8 cellular contexts compared by ENCODE assay signal in the genomic region with DNA sequence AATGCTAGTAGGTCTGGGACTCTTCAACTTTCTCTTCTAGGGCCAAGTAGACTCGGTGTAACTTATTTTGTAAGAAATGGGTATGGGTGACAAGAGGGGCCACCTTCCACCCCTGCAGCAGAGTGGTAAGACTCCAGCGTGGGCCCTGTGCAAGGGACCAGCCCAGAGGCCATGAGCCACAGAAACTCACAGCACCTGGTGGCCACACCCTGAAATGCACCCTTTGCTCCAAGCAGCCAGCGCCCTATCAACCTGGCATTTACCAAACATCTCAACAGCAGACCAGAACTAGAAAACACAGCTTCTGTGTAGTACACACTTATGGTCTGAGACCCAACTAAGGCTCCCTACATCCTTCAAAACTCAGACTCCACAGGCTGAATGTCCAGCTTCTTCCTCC. TPM values are rescaled to one million over a fixed set of nuclear protein-coding genes. Genes with fewer than 3 reads are reported as not detected.
DNase-seq lines count a peak whose midpoint lies in the region; ATAC-seq, FAIRE-seq and TF ChIP-seq lines count a peak whose summit lies in the region.

No MANE protein-coding gene starts in this region.

- H4K20me1 ChIP-seq in GM23338 (replicated peaks; ENCODE audit: insufficient read depth): peaks cover 42% of the 10 kb centered on the region
- no peaks in the 10 kb centered on the region for H4K20me1 ChIP-seq in hepatocyte (ENCODE audit: insufficient read depth, poor library complexity, severe bottlenecking)

- DNase-seq in GM23338 (ENCODE audit: low spot score): peak; percentile 80
- peak; percentile 74 for DNase-seq in RPMI8226
- DNase-seq in activated gamma-delta T cell treated with anti-CD3 and anti-CD28 coated beads, Interleukin-2, amount 50 U/mL, for 16 hours (ENCODE audit: low read depth): peak; percentile 58
- DNase-seq in hepatocyte (ENCODE audit: low spot score): peak; percentile 76
- peak; percentile 60 to 62 for DNase-seq in stimulated activated CD4-positive, alpha-beta T cell treated with anti-CD3 and anti-CD28 coated beads, Interleukin-4, amount 100 ng/mL, for 4 hours
- no peak for DNase-seq in frontal cortex (ENCODE audit: low spot score in 2 of 2)

- H3F3A ChIP-seq in GM23338 (replicated peaks; ENCODE audit: low read depth): peaks cover 29% of the 10 kb centered on the region; the same call in 1 of the 2 replicates

- ATAC-seq in GM23338: peak; percentile 93
- no peak for ATAC-seq in HG03025 (IDR thresholded peaks at IDR 0.05; ENCODE audit: low FRiP score, unreplicated experiment)

- FAIRE-seq in frontal cortex (lab: Jason Lieb, UNC): no peak

- TF ChIP-seq CTCF in C4-2B (conservative IDR thresholded peaks at IDR 0.05) (peak; percentile 78), GM23338 (conservative IDR thresholded peaks at IDR 0.05; ENCODE audit: low read depth in 2 of 2) (peak; percentile 63 to 66), hepatocyte (IDR thresholded peaks at IDR 0.05; ENCODE audit: poor library complexity) (peak; percentile 31)

- H3K9me3 ChIP-seq in hepatocyte (ENCODE audit: low read depth): no peaks in the 10 kb centered on the region

- H3K27me3 ChIP-seq in GM23338 (ENCODE audit: insufficient read depth) (no peaks in the 10 kb centered on the region), hepatocyte (no peaks in the 10 kb centered on the region)

- H3K27ac ChIP-seq in C4-2B (no peak overlapping the region), GM23338 (ENCODE audit: low read depth) (peak overlapping the region; percentile 74; the same call in 1 of the 2 replicates), hepatocyte (no peak overlapping the region)

- peaks cover 8% of the 10 kb centered on the region; the same call in 1 of the 2 replicates for H3K4me1 ChIP-seq in GM23338 (ENCODE audit: insufficient read depth)
- H3K4me1 ChIP-seq in hepatocyte (ENCODE audit: insufficient read depth): no peaks in the 10 kb centered on the region

- H3K9me3 Mint-ChIP-seq in GM23338: no peaks in the 10 kb centered on the region; the same call in 2 of the 3 replicates

- H3K9me2 ChIP-seq in GM23338 (ENCODE audit: insufficient read depth) (no peaks in the 10 kb centered on the region), hepatocyte (replicated peaks; ENCODE audit: insufficient read depth) (no peaks in the 10 kb centered on the region)

- no peak overlapping the region for H3K27ac Mint-ChIP-seq in GM23338

- H3K36me3 Mint-ChIP-seq in GM23338 (ENCODE audit: low read depth): peaks cover 69% of the 10 kb centered on the region

- H3K4me1 Mint-ChIP-seq in GM23338: peaks cover 23% of the 10 kb centered on the region

- no peak overlapping the region for H3K4me3 Mint-ChIP-seq in GM23338

- H3K27me3 Mint-ChIP-seq in GM23338 (ENCODE audit: insufficient read depth, low read depth, poor library complexity): peaks cover 8% of the 10 kb centered on the region

- H3K79me2 ChIP-seq in GM23338 (replicated peaks; ENCODE audit: insufficient read depth) (peaks cover 50% of the 10 kb centered on the region), hepatocyte (peaks cover 12% of the 10 kb centered on the region)

- H3K36me3 ChIP-seq in GM23338 (ENCODE audit: insufficient read depth) (peaks cover 16% of the 10 kb centered on the region), hepatocyte (replicated peaks; ENCODE audit: insufficient read depth, low read depth) (no peaks in the 10 kb centered on the region)

- WGBS in hepatocyte (ENCODE audit: low lambda C conversion rate, missing lambda C conversion rate): 70% methylated on average over 3 of the region's 3 CpGs

- H3K4me3 ChIP-seq in GM23338: no peak overlapping the region
- no peak overlapping the region for H3K4me3 ChIP-seq in hepatocyte

- H2AFZ ChIP-seq in GM23338: no peak overlapping the region
- H2AFZ ChIP-seq in hepatocyte: no peak overlapping the region

- H3K4me2 ChIP-seq in GM23338 (no peak overlapping the region), hepatocyte (no peak overlapping the region)

TF ChIP-seq in GM23338, 12 proteins besides CTCF, POLR2A, EP300 and RAD21 (continues in another document):
- TF ChIP-seq, protein P1, sequence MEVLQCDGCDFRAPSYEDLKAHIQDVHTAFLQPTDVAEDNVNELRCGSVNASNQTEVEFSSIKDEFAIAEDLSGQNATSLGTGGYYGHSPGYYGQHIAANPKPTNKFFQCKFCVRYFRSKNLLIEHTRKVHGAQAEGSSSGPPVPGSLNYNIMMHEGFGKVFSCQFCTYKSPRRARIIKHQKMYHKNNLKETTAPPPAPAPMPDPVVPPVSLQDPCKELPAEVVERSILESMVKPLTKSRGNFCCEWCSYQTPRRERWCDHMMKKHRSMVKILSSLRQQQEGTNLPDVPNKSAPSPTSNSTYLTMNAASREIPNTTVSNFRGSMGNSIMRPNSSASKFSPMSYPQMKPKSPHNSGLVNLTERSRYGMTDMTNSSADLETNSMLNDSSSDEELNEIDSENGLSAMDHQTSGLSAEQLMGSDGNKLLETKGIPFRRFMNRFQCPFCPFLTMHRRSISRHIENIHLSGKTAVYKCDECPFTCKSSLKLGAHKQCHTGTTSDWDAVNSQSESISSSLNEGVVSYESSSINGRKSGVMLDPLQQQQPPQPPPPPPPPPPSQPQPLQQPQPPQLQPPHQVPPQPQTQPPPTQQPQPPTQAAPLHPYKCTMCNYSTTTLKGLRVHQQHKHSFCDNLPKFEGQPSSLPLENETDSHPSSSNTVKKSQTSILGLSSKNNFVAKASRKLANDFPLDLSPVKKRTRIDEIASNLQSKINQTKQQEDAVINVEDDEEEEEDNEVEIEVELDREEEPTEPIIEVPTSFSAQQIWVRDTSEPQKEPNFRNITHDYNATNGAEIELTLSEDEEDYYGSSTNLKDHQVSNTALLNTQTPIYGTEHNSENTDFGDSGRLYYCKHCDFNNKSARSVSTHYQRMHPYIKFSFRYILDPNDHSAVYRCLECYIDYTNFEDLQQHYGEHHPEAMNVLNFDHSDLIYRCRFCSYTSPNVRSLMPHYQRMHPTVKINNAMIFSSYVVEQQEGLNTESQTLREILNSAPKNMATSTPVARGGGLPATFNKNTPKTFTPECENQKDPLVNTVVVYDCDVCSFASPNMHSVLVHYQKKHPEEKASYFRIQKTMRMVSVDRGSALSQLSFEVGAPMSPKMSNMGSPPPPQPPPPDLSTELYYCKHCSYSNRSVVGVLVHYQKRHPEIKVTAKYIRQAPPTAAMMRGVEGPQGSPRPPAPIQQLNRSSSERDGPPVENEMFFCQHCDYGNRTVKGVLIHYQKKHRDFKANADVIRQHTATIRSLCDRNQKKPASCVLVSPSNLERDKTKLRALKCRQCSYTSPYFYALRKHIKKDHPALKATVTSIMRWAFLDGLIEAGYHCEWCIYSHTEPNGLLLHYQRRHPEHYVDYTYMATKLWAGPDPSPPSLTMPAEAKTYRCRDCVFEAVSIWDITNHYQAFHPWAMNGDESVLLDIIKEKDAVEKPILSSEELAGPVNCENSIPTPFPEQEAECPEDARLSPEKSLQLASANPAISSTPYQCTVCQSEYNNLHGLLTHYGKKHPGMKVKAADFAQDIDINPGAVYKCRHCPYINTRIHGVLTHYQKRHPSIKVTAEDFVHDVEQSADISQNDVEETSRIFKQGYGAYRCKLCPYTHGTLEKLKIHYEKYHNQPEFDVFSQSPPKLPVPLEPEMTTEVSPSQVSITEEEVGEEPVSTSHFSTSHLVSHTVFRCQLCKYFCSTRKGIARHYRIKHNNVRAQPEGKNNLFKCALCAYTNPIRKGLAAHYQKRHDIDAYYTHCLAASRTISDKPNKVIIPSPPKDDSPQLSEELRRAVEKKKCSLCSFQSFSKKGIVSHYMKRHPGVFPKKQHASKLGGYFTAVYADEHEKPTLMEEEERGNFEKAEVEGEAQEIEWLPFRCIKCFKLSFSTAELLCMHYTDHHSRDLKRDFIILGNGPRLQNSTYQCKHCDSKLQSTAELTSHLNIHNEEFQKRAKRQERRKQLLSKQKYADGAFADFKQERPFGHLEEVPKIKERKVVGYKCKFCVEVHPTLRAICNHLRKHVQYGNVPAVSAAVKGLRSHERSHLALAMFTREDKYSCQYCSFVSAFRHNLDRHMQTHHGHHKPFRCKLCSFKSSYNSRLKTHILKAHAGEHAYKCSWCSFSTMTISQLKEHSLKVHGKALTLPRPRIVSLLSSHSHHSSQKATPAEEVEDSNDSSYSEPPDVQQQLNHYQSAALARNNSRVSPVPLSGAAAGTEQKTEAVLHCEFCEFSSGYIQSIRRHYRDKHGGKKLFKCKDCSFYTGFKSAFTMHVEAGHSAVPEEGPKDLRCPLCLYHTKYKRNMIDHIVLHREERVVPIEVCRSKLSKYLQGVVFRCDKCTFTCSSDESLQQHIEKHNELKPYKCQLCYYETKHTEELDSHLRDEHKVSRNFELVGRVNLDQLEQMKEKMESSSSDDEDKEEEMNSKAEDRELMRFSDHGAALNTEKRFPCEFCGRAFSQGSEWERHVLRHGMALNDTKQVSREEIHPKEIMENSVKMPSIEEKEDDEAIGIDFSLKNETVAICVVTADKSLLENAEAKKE (CRISPR knock-in tag; IDR thresholded peaks at IDR 0.05): no peak
- TF ChIP-seq STAT1 (IDR thresholded peaks at IDR 0.05; ENCODE audit: unreplicated experiment) (no peak), POLR2AphosphoS5 (IDR thresholded peaks at IDR 0.05; ENCODE audit: low read depth) (no peak)

RNA-seq across cellular contexts. Expression of a gene that starts 5.7 kb away (rescaled TPM):
- total RNA-seq in GM23338 (2014; rRNA removed; shearing (Covaris generic)): 63.3 and 70.9 TPM in 2 replicates
- polyA plus RNA-seq in GM23338 (2016; fragmentation: Nextera tagmentation; extraction: Ambion mirVana): 53.3 and 64.9 TPM in 2 replicates
- total RNA-seq in hepatocyte: 6.4 and 7.9 TPM in 2 replicates
- polyA plus RNA-seq in hepatocyte: 6.4 and 11.8 TPM in 2 replicates
- 1.6 TPM for total RNA-seq in frontal cortex

RNA-seq across cellular contexts. Expression of a gene that starts 5.9 kb away (rescaled TPM):
- 16.7 and 26.8 TPM in 2 replicates for total RNA-seq in GM23338 (2014; rRNA removed; shearing (Covaris generic))
- 23.5 and 26.3 TPM in 2 replicates for polyA plus RNA-seq in GM23338 (2016; fragmentation: Nextera tagmentation; extraction: Ambion mirVana)
- total RNA-seq in hepatocyte: 41.0 and 53.1 TPM in 2 replicates
- polyA plus RNA-seq in hepatocyte: 52.7 and 58.1 TPM in 2 replicates
- 11.8 TPM for total RNA-seq in frontal cortex

RNA-seq across cellular contexts. Expression of a gene that starts 17.9 kb away (rescaled TPM):
- 435 and 450 TPM in 2 replicates for total RNA-seq in GM23338 (2014; rRNA removed; shearing (Covaris generic))
- polyA plus RNA-seq in GM23338 (2016; fragmentation: Nextera tagmentation; extraction: Ambion mirVana) (42.2 and 45.3 TPM in 2 replicates), hepatocyte (63.5 and 80.0 TPM in 2 replicates)
- total RNA-seq in hepatocyte (201 and 242 TPM in 2 replicates), frontal cortex (229 TPM)

RNA-seq across cellular contexts. Expression of a gene that starts 19.8 kb away (rescaled TPM):
- 11.0 and 13.7 TPM in 2 replicates for total RNA-seq in GM23338 (2014; rRNA removed; shearing (Covaris generic))
- polyA plus RNA-seq in GM23338 (2016; fragmentation: Nextera tagmentation; extraction: Ambion mirVana) (8.0 and 11.1 TPM in 2 replicates), hepatocyte (not detected in 2 replicates)
- total RNA-seq in hepatocyte (0.13 and 0.76 TPM in 2 replicates), frontal cortex (4.1 TPM)

RNA-seq across cellular contexts. Expression of a gene that starts 33.5 kb away (rescaled TPM):
- 70.2 and 82.3 TPM in 2 replicates for total RNA-seq in GM23338 (2014; rRNA removed; shearing (Covaris generic))
- polyA plus RNA-seq in GM23338 (2016; fragmentation: Nextera tagmentation; extraction: Ambion mirVana) (43.5 and 48.7 TPM in 2 replicates), hepatocyte (194 and 209 TPM in 2 replicates)
- total RNA-seq in hepatocyte (124 and 133 TPM in 2 replicates), frontal cortex (54.6 TPM)

Comparison
In these comparisons a context has a peak if more than half of its experiments do, and no peak if none do; other contexts are left out.
1. DNase-seq: peak in GM23338 (single experiment), RPMI8226 (single experiment), activated gamma-delta T cell treated with anti-CD3 and anti-CD28 coated beads, Interleukin-2, amount 50 U/mL, for 16 hours (single experiment), hepatocyte (single experiment) and stimulated activated CD4-positive, alpha-beta T cell treated with anti-CD3 and anti-CD28 coated beads, Interleukin-4, amount 100 ng/mL, for 4 hours (2 of 2); none in frontal cortex (0 of 2).
2. Peak in every context shown above with its lines, with median percentiles within 50 percentile points of each other: CTCF ChIP-seq.